In the genomic region with DNA sequence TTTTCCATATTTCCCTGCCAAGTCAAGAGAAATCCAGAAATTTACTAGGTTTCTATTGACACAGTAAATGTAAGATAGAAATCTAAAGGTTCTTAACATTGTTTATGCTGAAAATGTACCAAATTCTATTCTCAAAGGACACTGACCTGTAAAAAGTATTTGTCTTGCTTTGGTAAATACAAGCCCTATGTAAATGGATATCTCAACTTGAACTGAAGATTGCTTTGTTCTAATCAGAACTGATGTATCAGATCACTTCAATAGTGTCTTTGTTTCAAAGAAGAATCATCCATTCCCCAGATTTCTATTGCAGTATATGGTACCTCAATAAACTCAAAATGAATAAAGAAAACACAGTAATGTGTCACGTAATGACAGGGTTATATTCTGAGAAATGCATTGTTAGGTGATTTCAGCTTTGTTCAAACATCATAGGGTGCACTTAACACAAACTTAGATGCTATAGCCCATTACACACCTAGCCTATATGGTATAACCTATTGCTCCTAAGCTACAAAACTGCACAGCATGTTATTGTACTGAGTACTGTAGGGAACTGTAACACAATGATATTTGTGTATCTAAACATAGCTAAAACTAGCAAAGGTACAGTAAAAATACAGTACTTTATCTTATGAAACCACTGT, we compare ENCODE assay signal across 22 cellular contexts.
DNase-seq lines count a peak whose midpoint lies in the region; ATAC-seq, FAIRE-seq and TF ChIP-seq lines count a peak whose summit lies in the region.
"Had no signal": no experiment of that assay in that cellular context is flagged by ENCODE, and none has a peak within 500 bp of the region (broad histone marks: within the 10 kb centered on the region; RNA-seq: fewer than 3 reads in every experiment).

No MANE protein-coding gene starts in this region.

- H3K9me3 Mint-ChIP-seq in astrocyte (ENCODE audit: unreplicated experiment): peaks cover 2% of the 10 kb centered on the region
- H3K9me3 Mint-ChIP-seq in activated naive CD4-positive, alpha-beta T cell treated with anti-CD3 and anti-CD28 coated beads, Interleukin-2, amount 50 U/mL, for 72 hours: no peaks in the 10 kb centered on the region
- H3K9me3 Mint-ChIP-seq: CD4-positive, alpha-beta T cell; IgD-negative memory B cell had no signal

- peaks cover 4% of the 10 kb centered on the region for H3K4me1 Mint-ChIP-seq in astrocyte (ENCODE audit: low read depth, unreplicated experiment)
- H3K4me1 Mint-ChIP-seq: IgD-negative memory B cell had no signal

- no peak overlapping the region for H3K4me3 Mint-ChIP-seq in astrocyte (ENCODE audit: unreplicated experiment)
- H3K4me3 Mint-ChIP-seq: CD4-positive, alpha-beta T cell; IgD-negative memory B cell had no signal

- H4K20me1 ChIP-seq in astrocyte (ENCODE audit: insufficient read depth, low read length): no peaks in the 10 kb centered on the region
- H4K20me1 ChIP-seq: BLaER1 had no signal

- DNase-seq in A549 (ENCODE audit: low read depth in 1 of 2, low spot score in 1 of 2): no peak
- peak; percentile 15 for DNase-seq in HuH-7 (ENCODE audit: low spot score)
- no peak for DNase-seq in astrocyte (ENCODE audit: low read depth)
- DNase-seq in medulla oblongata (ENCODE audit: extremely low spot score): peak; percentile 25
- DNase-seq in activated naive CD4-positive, alpha-beta T cell treated with anti-CD3 and anti-CD28 coated beads, Interleukin-2, amount 50 U/mL, for 72 hours (ENCODE audit: low spot score in 2 of 2): no peak
- DNase-seq in NCI-H524 treated with DMSO at 0.1 percent for 48 hours (lab: John Stamatoyannopoulos, UW): no peak
- DNase-seq in NOMO-1 (lab: John Stamatoyannopoulos, UW; ENCODE audit: unreplicated experiment in 2 of 2): no peak
- DNase-seq in prostate gland (ENCODE audit: low spot score): no peak
- DNase-seq: Calu3; CD4-positive, alpha-beta T cell; MV-4-11; NCI-H1105 treated with DMSO at 0.1 percent for 48 hours; NCI-H1694 treated with DMSO at 0.1 percent for 48 hours; NCI-H2081 treated with DMSO at 0.1 percent for 48 hours; OCI-M1 had no signal

- no peaks in the 10 kb centered on the region for H3K79me2 ChIP-seq in astrocyte (ENCODE audit: insufficient read depth, low read length)

- no peaks in the 10 kb centered on the region for H3K36me3 Mint-ChIP-seq in astrocyte (ENCODE audit: low read depth, unreplicated experiment)
- H3K36me3 Mint-ChIP-seq in activated naive CD4-positive, alpha-beta T cell treated with anti-CD3 and anti-CD28 coated beads, Interleukin-2, amount 50 U/mL, for 72 hours: no peaks in the 10 kb centered on the region
- H3K36me3 Mint-ChIP-seq: IgD-negative memory B cell had no signal

- H3K27ac ChIP-seq in A549: no peak overlapping the region
- H3K27ac ChIP-seq in astrocyte (ENCODE audit: low read depth, low read length): no peak overlapping the region
- H3K27ac ChIP-seq in prostate gland: no peak overlapping the region
- H3K27ac ChIP-seq: BLaER1, SJSA1 had no signal

- H3K9me3 ChIP-seq in A549: no peaks in the 10 kb centered on the region
- no peaks in the 10 kb centered on the region for H3K9me3 ChIP-seq in astrocyte (ENCODE audit: insufficient read depth, low read depth, low read length)
- no peaks in the 10 kb centered on the region for H3K9me3 ChIP-seq in prostate gland
- H3K9me3 ChIP-seq: BLaER1, SJSA1 had no signal

- intact Hi-C loops in prostate gland (cut with DNase I): no loop called here

- H3K4me2 ChIP-seq in A549: no peak overlapping the region
- H3K4me2 ChIP-seq in astrocyte (ENCODE audit: low read length): no peak overlapping the region
- H3K4me2 ChIP-seq: BLaER1 had no signal

- H2AFZ ChIP-seq in astrocyte (ENCODE audit: low read depth, low read length): no peak overlapping the region

- no peak overlapping the region for H3K27ac Mint-ChIP-seq in astrocyte (ENCODE audit: unreplicated experiment)
- no peak overlapping the region for H3K27ac Mint-ChIP-seq in activated naive CD4-positive, alpha-beta T cell treated with anti-CD3 and anti-CD28 coated beads, Interleukin-2, amount 50 U/mL, for 72 hours
- H3K27ac Mint-ChIP-seq: CD4-positive, alpha-beta T cell; IgD-negative memory B cell had no signal

- H3K36me3 ChIP-seq in astrocyte (ENCODE audit: insufficient read depth, low read length) (no peaks in the 10 kb centered on the region), prostate gland (no peaks in the 10 kb centered on the region)
- H3K36me3 ChIP-seq: BLaER1, SJSA1 had no signal

- no peak overlapping the region for H3K9ac ChIP-seq in astrocyte (ENCODE audit: low read length)
- H3K9ac ChIP-seq: BLaER1 had no signal

- no peak for TF ChIP-seq CTCF in A549 (IDR thresholded peaks at IDR 0.05)
- TF ChIP-seq CTCF in astrocyte (IDR thresholded peaks at IDR 0.05; ENCODE audit: insufficient read depth, low read depth, low read length): no peak
- TF ChIP-seq CTCF in prostate gland (IDR thresholded peaks at IDR 0.05): no peak

- no peak for TF ChIP-seq RAD21 in A549 (conservative IDR thresholded peaks at IDR 0.05 in 1 of 2, IDR thresholded peaks at IDR 0.05 in 1 of 2)

- CTCF ChIA-PET in A549 (lab: Yijun Ruan, JAX): no interaction called here

- POLR2A ChIA-PET in A549 (lab: Yijun Ruan, JAX): no interaction called here

- H3K4me3 ChIP-seq in A549 (no peak overlapping the region), astrocyte (ENCODE audit: insufficient read depth, low read depth, low read length) (no peak overlapping the region), prostate gland (no peak overlapping the region)
- H3K4me3 ChIP-seq: BLaER1, SJSA1 had no signal

- TF ChIP-seq POLR2A in A549 (IDR thresholded peaks at IDR 0.05; ENCODE audit: low read length) (no peak), prostate gland (IDR thresholded peaks at IDR 0.05) (no peak)

- H3K27me3 ChIP-seq in astrocyte (ENCODE audit: insufficient read depth, low read length) (no peaks in the 10 kb centered on the region), prostate gland (replicated peaks; ENCODE audit: insufficient read depth) (no peaks in the 10 kb centered on the region)
- H3K27me3 ChIP-seq: BLaER1, SJSA1 had no signal

- 78% methylated on average over 1 of the region's 1 CpG for WGBS in A549 (ENCODE audit: missing lambda C conversion rate)
- WGBS in prostate gland: 34% methylated on average over 1 of the region's 1 CpG

- H3K27me3 Mint-ChIP-seq in astrocyte (ENCODE audit: low read depth, unreplicated experiment): no peaks in the 10 kb centered on the region

- FAIRE-seq in A549 (lab: Jason Lieb, UNC) (peak; percentile 79), astrocyte (lab: Jason Lieb, UNC) (peak; percentile 54)
- FAIRE-seq: G401.6, GM12892, HTR-8/SVneo had no signal

- ATAC-seq in A549: no peak
- ATAC-seq in activated naive CD4-positive, alpha-beta T cell treated with anti-CD3 and anti-CD28 coated beads, Interleukin-2, amount 50 U/mL, for 72 hours: no peak
- ATAC-seq: Right ventricle myocardium inferior had no signal

- TF ChIP-seq EP300 in A549 (IDR thresholded peaks at IDR 0.05): no peak

- H3K4me1 ChIP-seq in A549 (peaks cover under 1% of the 10 kb centered on the region; the same call in 1 of the 3 replicates), astrocyte (ENCODE audit: insufficient read depth, low read length) (no peaks in the 10 kb centered on the region), prostate gland (replicated peaks) (no peaks in the 10 kb centered on the region)
- H3K4me1 ChIP-seq: BLaER1, SJSA1 had no signal

TF ChIP-seq in A549, 52 proteins besides CTCF, POLR2A, EP300 and RAD21:
- TF ChIP-seq, protein P1, sequence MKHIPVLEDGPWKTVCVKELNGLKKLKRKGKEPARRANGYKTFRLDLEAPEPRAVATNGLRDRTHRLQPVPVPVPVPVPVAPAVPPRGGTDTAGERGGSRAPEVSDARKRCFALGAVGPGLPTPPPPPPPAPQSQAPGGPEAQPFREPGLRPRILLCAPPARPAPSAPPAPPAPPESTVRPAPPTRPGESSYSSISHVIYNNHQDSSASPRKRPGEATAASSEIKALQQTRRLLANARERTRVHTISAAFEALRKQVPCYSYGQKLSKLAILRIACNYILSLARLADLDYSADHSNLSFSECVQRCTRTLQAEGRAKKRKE (CRISPR knock-in tag; IDR thresholded peaks at IDR 0.05; ENCODE audit: low read depth): no peak
- TF ChIP-seq GATA3 (IDR thresholded peaks at IDR 0.05; ENCODE audit: borderline replicate concordance) (no peak), NPAS2 (CRISPR knock-in tag; IDR thresholded peaks at IDR 0.05; ENCODE audit: borderline replicate concordance) (no peak), HDAC2 (IDR thresholded peaks at IDR 0.05) (no peak), TP53 (CRISPR knock-in tag; IDR thresholded peaks at IDR 0.05) (no peak), FOSB (CRISPR knock-in tag; IDR thresholded peaks at IDR 0.05) (no peak), RNF2 (IDR thresholded peaks at IDR 0.05; ENCODE audit: borderline replicate concordance, low read depth) (no peak), SREBF2 (IDR thresholded peaks at IDR 0.05) (no peak), CBX2 (IDR thresholded peaks at IDR 0.05; ENCODE audit: borderline replicate concordance, low read depth) (no peak), NR3C1 (IDR thresholded peaks at IDR 0.05) (no peak)
- TF ChIP-seq, protein P2, sequence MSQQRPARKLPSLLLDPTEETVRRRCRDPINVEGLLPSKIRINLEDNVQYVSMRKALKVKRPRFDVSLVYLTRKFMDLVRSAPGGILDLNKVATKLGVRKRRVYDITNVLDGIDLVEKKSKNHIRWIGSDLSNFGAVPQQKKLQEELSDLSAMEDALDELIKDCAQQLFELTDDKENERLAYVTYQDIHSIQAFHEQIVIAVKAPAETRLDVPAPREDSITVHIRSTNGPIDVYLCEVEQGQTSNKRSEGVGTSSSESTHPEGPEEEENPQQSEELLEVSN (IDR thresholded peaks at IDR 0.05; ENCODE audit: borderline replicate concordance, low read depth): no peak

Comparison
In these comparisons a context has a peak if more than half of its experiments do, and no peak if none do; other contexts are left out.
1. DNase-seq: peak in HuH-7 (single experiment) and medulla oblongata (single experiment); none in A549 (0 of 2), astrocyte (single experiment), activated naive CD4-positive, alpha-beta T cell treated with anti-CD3 and anti-CD28 coated beads, Interleukin-2, amount 50 U/mL, for 72 hours (0 of 2), NCI-H524 treated with DMSO at 0.1 percent for 48 hours (single experiment), NOMO-1 (0 of 2) and prostate gland (single experiment).